In the genomic region with DNA sequence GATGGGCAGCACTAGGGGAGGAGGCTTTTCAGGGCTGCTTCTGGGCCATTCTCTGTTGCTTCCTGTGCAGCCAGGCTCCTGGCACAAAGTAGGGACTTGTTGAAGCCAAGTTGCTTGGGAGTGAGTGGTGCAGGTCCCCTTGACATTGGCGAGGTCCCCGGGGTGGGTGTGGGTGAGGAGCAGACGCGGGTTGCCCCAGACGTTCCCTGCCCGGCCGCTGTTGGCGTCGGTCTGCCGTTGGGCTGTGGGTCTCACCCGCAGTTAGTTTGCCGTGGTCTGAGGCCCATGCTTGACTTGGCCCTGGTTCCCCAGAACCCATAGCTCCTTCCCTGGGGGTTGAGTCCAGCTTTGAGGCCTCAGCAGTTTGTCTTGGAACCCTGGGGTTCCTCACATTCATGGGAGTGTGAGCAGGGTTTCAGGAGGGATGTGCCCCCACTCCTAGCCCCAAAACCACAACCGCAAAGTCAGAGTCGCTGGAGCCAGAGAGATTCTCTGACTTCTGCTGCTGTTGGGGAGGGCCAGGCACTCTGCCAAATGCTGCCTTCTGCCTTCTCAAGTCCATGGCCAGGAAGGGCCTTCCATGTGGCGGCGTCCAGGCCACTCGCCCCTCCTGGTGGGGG, we compare ENCODE assay signal across 1 cellular context.
TF ChIP-seq lines count a peak whose summit lies in the region.

No MANE protein-coding gene starts in this region.

TF ChIP-seq in GM23338, 12 proteins besides CTCF, POLR2A, EP300 and RAD21 (continued from another document):
- TF ChIP-seq, protein P1, sequence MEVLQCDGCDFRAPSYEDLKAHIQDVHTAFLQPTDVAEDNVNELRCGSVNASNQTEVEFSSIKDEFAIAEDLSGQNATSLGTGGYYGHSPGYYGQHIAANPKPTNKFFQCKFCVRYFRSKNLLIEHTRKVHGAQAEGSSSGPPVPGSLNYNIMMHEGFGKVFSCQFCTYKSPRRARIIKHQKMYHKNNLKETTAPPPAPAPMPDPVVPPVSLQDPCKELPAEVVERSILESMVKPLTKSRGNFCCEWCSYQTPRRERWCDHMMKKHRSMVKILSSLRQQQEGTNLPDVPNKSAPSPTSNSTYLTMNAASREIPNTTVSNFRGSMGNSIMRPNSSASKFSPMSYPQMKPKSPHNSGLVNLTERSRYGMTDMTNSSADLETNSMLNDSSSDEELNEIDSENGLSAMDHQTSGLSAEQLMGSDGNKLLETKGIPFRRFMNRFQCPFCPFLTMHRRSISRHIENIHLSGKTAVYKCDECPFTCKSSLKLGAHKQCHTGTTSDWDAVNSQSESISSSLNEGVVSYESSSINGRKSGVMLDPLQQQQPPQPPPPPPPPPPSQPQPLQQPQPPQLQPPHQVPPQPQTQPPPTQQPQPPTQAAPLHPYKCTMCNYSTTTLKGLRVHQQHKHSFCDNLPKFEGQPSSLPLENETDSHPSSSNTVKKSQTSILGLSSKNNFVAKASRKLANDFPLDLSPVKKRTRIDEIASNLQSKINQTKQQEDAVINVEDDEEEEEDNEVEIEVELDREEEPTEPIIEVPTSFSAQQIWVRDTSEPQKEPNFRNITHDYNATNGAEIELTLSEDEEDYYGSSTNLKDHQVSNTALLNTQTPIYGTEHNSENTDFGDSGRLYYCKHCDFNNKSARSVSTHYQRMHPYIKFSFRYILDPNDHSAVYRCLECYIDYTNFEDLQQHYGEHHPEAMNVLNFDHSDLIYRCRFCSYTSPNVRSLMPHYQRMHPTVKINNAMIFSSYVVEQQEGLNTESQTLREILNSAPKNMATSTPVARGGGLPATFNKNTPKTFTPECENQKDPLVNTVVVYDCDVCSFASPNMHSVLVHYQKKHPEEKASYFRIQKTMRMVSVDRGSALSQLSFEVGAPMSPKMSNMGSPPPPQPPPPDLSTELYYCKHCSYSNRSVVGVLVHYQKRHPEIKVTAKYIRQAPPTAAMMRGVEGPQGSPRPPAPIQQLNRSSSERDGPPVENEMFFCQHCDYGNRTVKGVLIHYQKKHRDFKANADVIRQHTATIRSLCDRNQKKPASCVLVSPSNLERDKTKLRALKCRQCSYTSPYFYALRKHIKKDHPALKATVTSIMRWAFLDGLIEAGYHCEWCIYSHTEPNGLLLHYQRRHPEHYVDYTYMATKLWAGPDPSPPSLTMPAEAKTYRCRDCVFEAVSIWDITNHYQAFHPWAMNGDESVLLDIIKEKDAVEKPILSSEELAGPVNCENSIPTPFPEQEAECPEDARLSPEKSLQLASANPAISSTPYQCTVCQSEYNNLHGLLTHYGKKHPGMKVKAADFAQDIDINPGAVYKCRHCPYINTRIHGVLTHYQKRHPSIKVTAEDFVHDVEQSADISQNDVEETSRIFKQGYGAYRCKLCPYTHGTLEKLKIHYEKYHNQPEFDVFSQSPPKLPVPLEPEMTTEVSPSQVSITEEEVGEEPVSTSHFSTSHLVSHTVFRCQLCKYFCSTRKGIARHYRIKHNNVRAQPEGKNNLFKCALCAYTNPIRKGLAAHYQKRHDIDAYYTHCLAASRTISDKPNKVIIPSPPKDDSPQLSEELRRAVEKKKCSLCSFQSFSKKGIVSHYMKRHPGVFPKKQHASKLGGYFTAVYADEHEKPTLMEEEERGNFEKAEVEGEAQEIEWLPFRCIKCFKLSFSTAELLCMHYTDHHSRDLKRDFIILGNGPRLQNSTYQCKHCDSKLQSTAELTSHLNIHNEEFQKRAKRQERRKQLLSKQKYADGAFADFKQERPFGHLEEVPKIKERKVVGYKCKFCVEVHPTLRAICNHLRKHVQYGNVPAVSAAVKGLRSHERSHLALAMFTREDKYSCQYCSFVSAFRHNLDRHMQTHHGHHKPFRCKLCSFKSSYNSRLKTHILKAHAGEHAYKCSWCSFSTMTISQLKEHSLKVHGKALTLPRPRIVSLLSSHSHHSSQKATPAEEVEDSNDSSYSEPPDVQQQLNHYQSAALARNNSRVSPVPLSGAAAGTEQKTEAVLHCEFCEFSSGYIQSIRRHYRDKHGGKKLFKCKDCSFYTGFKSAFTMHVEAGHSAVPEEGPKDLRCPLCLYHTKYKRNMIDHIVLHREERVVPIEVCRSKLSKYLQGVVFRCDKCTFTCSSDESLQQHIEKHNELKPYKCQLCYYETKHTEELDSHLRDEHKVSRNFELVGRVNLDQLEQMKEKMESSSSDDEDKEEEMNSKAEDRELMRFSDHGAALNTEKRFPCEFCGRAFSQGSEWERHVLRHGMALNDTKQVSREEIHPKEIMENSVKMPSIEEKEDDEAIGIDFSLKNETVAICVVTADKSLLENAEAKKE (CRISPR knock-in tag; IDR thresholded peaks at IDR 0.05) = no peak
